ENCODE assay signal across 1 cellular context in the genomic region with DNA sequence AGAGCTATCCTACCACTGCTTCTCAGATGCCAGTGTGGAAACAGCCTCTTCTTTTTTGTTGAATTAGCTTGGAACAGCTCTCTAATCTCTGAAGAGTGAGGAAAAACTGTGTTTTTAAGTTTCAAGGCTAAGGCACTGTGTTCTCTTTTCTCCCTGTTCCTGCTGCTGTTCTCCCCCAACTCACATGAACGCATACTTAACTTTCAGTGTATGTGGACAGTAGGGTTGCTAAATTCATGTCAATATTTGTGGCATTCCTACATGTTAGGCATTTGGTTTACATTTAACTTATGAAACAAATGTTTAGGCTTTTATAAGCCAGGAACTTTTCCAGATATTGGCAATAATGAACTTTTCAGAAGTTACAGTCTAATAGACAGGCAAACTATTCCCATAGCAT.
TF ChIP-seq lines count a peak whose summit lies in the region.

No MANE protein-coding gene starts in this region.

TF ChIP-seq in IMR-90, 13 proteins besides CTCF, POLR2A, EP300 and RAD21:
- TF ChIP-seq MAFK (IDR thresholded peaks at IDR 0.05; ENCODE audit: low read depth, low read length) (no peak), MXI1 (IDR thresholded peaks at IDR 0.05; ENCODE audit: borderline replicate concordance, low read depth, low read length) (no peak), CHD1 (IDR thresholded peaks at IDR 0.05; ENCODE audit: low read depth, low read length) (no peak), RCOR1 (IDR thresholded peaks at IDR 0.05; ENCODE audit: insufficient replicate concordance, low read length) (no peak), CEBPB (IDR thresholded peaks at IDR 0.05; ENCODE audit: low read depth, low read length) (no peak), RFX5 (IDR thresholded peaks at IDR 0.05; ENCODE audit: low read depth, low read length) (no peak), MAZ (IDR thresholded peaks at IDR 0.05; ENCODE audit: borderline replicate concordance, low read depth, low read length) (no peak), BHLHE40 (IDR thresholded peaks at IDR 0.05; ENCODE audit: low read depth, low read length) (no peak)
- TF ChIP-seq, protein P1, sequence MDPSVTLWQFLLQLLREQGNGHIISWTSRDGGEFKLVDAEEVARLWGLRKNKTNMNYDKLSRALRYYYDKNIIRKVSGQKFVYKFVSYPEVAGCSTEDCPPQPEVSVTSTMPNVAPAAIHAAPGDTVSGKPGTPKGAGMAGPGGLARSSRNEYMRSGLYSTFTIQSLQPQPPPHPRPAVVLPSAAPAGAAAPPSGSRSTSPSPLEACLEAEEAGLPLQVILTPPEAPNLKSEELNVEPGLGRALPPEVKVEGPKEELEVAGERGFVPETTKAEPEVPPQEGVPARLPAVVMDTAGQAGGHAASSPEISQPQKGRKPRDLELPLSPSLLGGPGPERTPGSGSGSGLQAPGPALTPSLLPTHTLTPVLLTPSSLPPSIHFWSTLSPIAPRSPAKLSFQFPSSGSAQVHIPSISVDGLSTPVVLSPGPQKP (IDR thresholded peaks at IDR 0.05; ENCODE audit: borderline replicate concordance, low read depth, low read length): no peak
